Comparison of ENCODE assay signal across 8 cellular contexts in genomic region chr12:118136559-118137003, GRCh38. TPM values are rescaled to one million over a fixed set of nuclear protein-coding genes. Genes with fewer than 3 reads are reported as not detected.
DNase-seq lines count a peak whose midpoint lies in the region; ATAC-seq, FAIRE-seq and TF ChIP-seq lines count a peak whose summit lies in the region.

No MANE protein-coding gene starts in this region.

- peak; percentile 33 for ATAC-seq in GM21717 (IDR thresholded peaks at IDR 0.05; ENCODE audit: unreplicated experiment)
- peak; percentile 39 to 56 for ATAC-seq in stimulated activated naive B cell treated with anti-CD40 and anti-IgM and Interleukin-4, amounts not matched to agents 10 μg/mL and 1 μg/mL and 100 μg/mL, for 72 hours (replicated peaks)

- TF ChIP-seq CTCF in DOHH2 (IDR thresholded peaks at IDR 0.05; ENCODE audit: low read depth, low read length, poor library complexity, severe bottlenecking) (no peak), Loucy (conservative IDR thresholded peaks at IDR 0.05; ENCODE audit: low read length) (no peak), H1 (IDR thresholded peaks at IDR 0.05; ENCODE audit: control extremely low read depth in 1 of 3, insufficient read depth in 1 of 3, low read depth in 1 of 3, low read length in 3 of 3) (no peak), mesothelial cell of epicardium (IDR thresholded peaks at IDR 0.05; ENCODE audit: unreplicated experiment) (no peak)

- H3K27me3 Mint-ChIP-seq in mesothelial cell of epicardium (ENCODE audit: low read depth): no peaks in the 10 kb centered on the region
- no peaks in the 10 kb centered on the region for H3K27me3 Mint-ChIP-seq in stimulated activated naive B cell treated with anti-CD40 and anti-IgM and Interleukin-4, amounts not matched to agents 10 μg/mL and 1 μg/mL and 100 μg/mL, for 72 hours

- peak overlapping the region; percentile 93 for H2AFZ ChIP-seq in Loucy (ENCODE audit: low read length)
- H2AFZ ChIP-seq in H1 (ENCODE audit: low read length): no peak overlapping the region

- H3F3A ChIP-seq in DOHH2 (ENCODE audit: control insufficient read depth, insufficient read depth) (peaks cover 3% of the 10 kb centered on the region; the same call in 1 of the 2 replicates), Loucy (ENCODE audit: low read depth) (no peaks in the 10 kb centered on the region)

- no peaks in the 10 kb centered on the region; the same call in none of the 2 replicates for H3K79me1 ChIP-seq in H1 (ENCODE audit: low read depth, low read length)

- peak overlapping the region; percentile 86 for H3K27ac Mint-ChIP-seq in mesothelial cell of epicardium
- peak overlapping the region; percentile 94 for H3K27ac Mint-ChIP-seq in stimulated activated naive B cell treated with anti-CD40 and anti-IgM and Interleukin-4, amounts not matched to agents 10 μg/mL and 1 μg/mL and 100 μg/mL, for 72 hours

- H3K9ac ChIP-seq in Loucy (ENCODE audit: low read depth, low read length, poor library complexity, severe bottlenecking) (peak overlapping the region; percentile 91), H1 (replicated peaks in 1 of 4; ENCODE audit: extremely low read depth in 1 of 4, low read depth in 3 of 4, low read length in 3 of 4) (peak overlapping the region; percentile 83 to 96 (median 88))

- peak overlapping the region; percentile 51 for H4K5ac ChIP-seq in H1 (ENCODE audit: insufficient read length, low read depth, low read length)

- peaks cover 11% of the 10 kb centered on the region; the same call in 1 of the 2 replicates for H3K23me2 ChIP-seq in H1 (ENCODE audit: low read depth, low read length)

- H4K8ac ChIP-seq in H1 (ENCODE audit: extremely low read depth, insufficient read depth, low read length): peak overlapping the region; percentile 93; the same call in 1 of the 2 replicates

- H2AK5ac ChIP-seq in H1 (ENCODE audit: low read depth, low read length): no peak overlapping the region

- H4K91ac ChIP-seq in H1 (replicated peaks; ENCODE audit: insufficient read length, low read length): peak overlapping the region; percentile 73

- H3K23ac ChIP-seq in H1 (ENCODE audit: insufficient read length): no peak overlapping the region

- POLR2A ChIA-PET in H1 (lab: Charles Lee; ENCODE audit: partially characterized antibody): interaction anchor here (0.6 to 10.2 kb wide), 13 partner anchors 11 to 237 kb away, joined by 3 to 130 read pairs (median 3); partner anchors contain the start of genes VSIG10 and WSB2

- H3K9me2 ChIP-seq in DOHH2 (replicated peaks; ENCODE audit: control insufficient read depth, low read length): no peaks in the 10 kb centered on the region
- no peaks in the 10 kb centered on the region for H3K9me2 ChIP-seq in Loucy (replicated peaks; ENCODE audit: low read depth, low read length)

- no peaks in the 10 kb centered on the region for H3K9me3 ChIP-seq in DOHH2 (ENCODE audit: control insufficient read depth, insufficient read depth, low read length)
- no peaks in the 10 kb centered on the region for H3K9me3 ChIP-seq in Loucy (ENCODE audit: insufficient read depth, low read depth, low read length)
- H3K9me3 ChIP-seq in H1 (ENCODE audit: insufficient read depth in 2 of 2, low read depth in 1 of 2, low read length in 1 of 2): no peaks in the 10 kb centered on the region

- peak overlapping the region; percentile 2 for H3K4ac ChIP-seq in H1 (replicated peaks; ENCODE audit: insufficient read length, low read depth, low read length)

- no peak overlapping the region for H3K14ac ChIP-seq in H1 (ENCODE audit: insufficient read length)

- H3K4me3 Mint-ChIP-seq in mesothelial cell of epicardium: peak overlapping the region; percentile 93
- H3K4me3 Mint-ChIP-seq in stimulated activated naive B cell treated with anti-CD40 and anti-IgM and Interleukin-4, amounts not matched to agents 10 μg/mL and 1 μg/mL and 100 μg/mL, for 72 hours: peak overlapping the region; percentile 96 to 98

- H2BK120ac ChIP-seq in H1 (replicated peaks; ENCODE audit: low read depth, low read length): no peak overlapping the region

- DNase-seq in activated CD8-positive, alpha-beta memory T cell treated with anti-CD3 and anti-CD28 coated beads for 48 hours (ENCODE audit: low read depth in 2 of 3, low spot score in 2 of 3): peak in 2 of 3 experiments; percentile 8 to 20
- DNase-seq in H1 (ENCODE audit: low read depth in 1 of 2, low spot score in 2 of 2) (peak in 1 of 2 experiments; percentile 58), mesothelial cell of epicardium (ENCODE audit: low spot score in 2 of 2, unreplicated experiment in 2 of 2) (peak in 1 of 2 experiments; percentile 51), NCI-H345 treated with DMSO at 0.1 percent for 48 hours (lab: John Stamatoyannopoulos, UW; ENCODE audit: unreplicated experiment) (no peak)
- peak; percentile 29 for DNase-seq in stimulated activated naive B cell treated with anti-CD40 and anti-IgM and Interleukin-4, amounts not matched to agents 10 μg/mL and 1 μg/mL and 100 μg/mL, for 72 hours

- no peak for TF ChIP-seq POLR2A in H1 (IDR thresholded peaks at IDR 0.05; ENCODE audit: control extremely low read depth in 1 of 2, low read depth in 2 of 2, low read length in 2 of 2)

- H3K79me2 ChIP-seq in DOHH2 (ENCODE audit: control insufficient read depth, low read length): peaks cover 43% of the 10 kb centered on the region
- H3K79me2 ChIP-seq in Loucy (ENCODE audit: insufficient read depth, low read length): peaks cover 24% of the 10 kb centered on the region
- H3K79me2 ChIP-seq in H1 (ENCODE audit: control insufficient read depth in 1 of 2, insufficient read depth in 2 of 2, low read length in 2 of 2): peaks cover 8 to 47% of the 10 kb centered on the region in 2 experiments

- 0 out of 2 replicates have a peak overlapping the region, but pooled peaks have one; percentile 17 for H2BK12ac ChIP-seq in H1 (ENCODE audit: low read depth, low read length)

- peak overlapping the region; percentile 77 for H3K56ac ChIP-seq in H1 (replicated peaks; ENCODE audit: insufficient read length, low read depth, low read length)

- H3K18ac ChIP-seq in H1 (ENCODE audit: extremely low read depth, low read length): peak overlapping the region; percentile 87; the same call in 1 of the 2 replicates

- peak overlapping the region; percentile 74; the same call in 1 of the 2 replicates for H2BK5ac ChIP-seq in H1 (ENCODE audit: low read depth, low read length)

- CTCF ChIA-PET in H1 (lab: Charles Lee; ENCODE audit: partially characterized antibody): interaction anchor here (0.5 to 5.0 kb wide), 5 partner anchors 11 to 35 kb away, joined by 3 to 24 read pairs (median 3); no protein-coding TSS in a partner anchor

- no peak for TF ChIP-seq EP300 in H1 (IDR thresholded peaks at IDR 0.05; ENCODE audit: borderline replicate concordance in 1 of 2, low read depth in 2 of 2, low read length in 2 of 2)

- H3K27ac ChIP-seq in DOHH2 (ENCODE audit: low read depth, low read length) (peak overlapping the region; percentile 27; the same call in 1 of the 2 replicates), H1 (ENCODE audit: low read depth, low read length) (peak overlapping the region; percentile 78)

- no peaks in the 10 kb centered on the region for H3K9me3 Mint-ChIP-seq in mesothelial cell of epicardium
- H3K9me3 Mint-ChIP-seq in stimulated activated naive B cell treated with anti-CD40 and anti-IgM and Interleukin-4, amounts not matched to agents 10 μg/mL and 1 μg/mL and 100 μg/mL, for 72 hours: no peaks in the 10 kb centered on the region

- peaks cover 25% of the 10 kb centered on the region for H3K4me1 ChIP-seq in DOHH2 (ENCODE audit: control insufficient read depth, low read length)
- peaks cover 22% of the 10 kb centered on the region for H3K4me1 ChIP-seq in Loucy (ENCODE audit: insufficient read depth, low read length, poor library complexity, severe bottlenecking)
- H3K4me1 ChIP-seq in H1 (replicated peaks in 1 of 4; ENCODE audit: control insufficient read depth in 3 of 4, insufficient read depth in 4 of 4, low read length in 3 of 4): peaks cover 0 to 3% (median under 1%) of the 10 kb centered on the region in 4 experiments; a peak in 4 of 7 replicates

- no peaks in the 10 kb centered on the region for H3K27me3 ChIP-seq in DOHH2 (ENCODE audit: control insufficient read depth, low read length)
- no peaks in the 10 kb centered on the region for H3K27me3 ChIP-seq in Loucy (ENCODE audit: insufficient read depth, low read length, poor library complexity, severe bottlenecking)
- H3K27me3 ChIP-seq in H1 (replicated peaks in 1 of 4; ENCODE audit: control insufficient read depth in 3 of 4, extremely low read depth in 1 of 4, insufficient read depth in 3 of 4, low read length in 3 of 4): no peaks in the 10 kb centered on the region

- H3K36me3 Mint-ChIP-seq in mesothelial cell of epicardium: peaks cover 22% of the 10 kb centered on the region
- H3K36me3 Mint-ChIP-seq in stimulated activated naive B cell treated with anti-CD40 and anti-IgM and Interleukin-4, amounts not matched to agents 10 μg/mL and 1 μg/mL and 100 μg/mL, for 72 hours: peaks cover 26 to 37% of the 10 kb centered on the region in 2 donors

- H2BK20ac ChIP-seq in H1 (ENCODE audit: low read length): no peak overlapping the region

- H2BK15ac ChIP-seq in H1 (ENCODE audit: low read length): no peak overlapping the region

- H3K4me3 ChIP-seq in DOHH2 (ENCODE audit: low read length) (peak overlapping the region; percentile 95), Loucy (ENCODE audit: low read length, poor library complexity, severe bottlenecking) (peak overlapping the region; percentile 85), H1 (ENCODE audit: extremely low read depth in 1 of 4, insufficient read depth in 2 of 4, low read depth in 3 of 4, low read length in 4 of 4) (peak overlapping the region; percentile 86 to 97 (median 91))

- 6% methylated on average over 29 of the region's 29 CpGs; no CpG with 5 or more reads in 1 of the 2 experiments for WGBS in H1 (ENCODE audit: extremely low coverage in 1 of 2, insufficient coverage in 1 of 2, insufficient read length in 1 of 2, insufficient replicate concordance in 2 of 2, low coverage in 1 of 2, low lambda C conversion rate in 2 of 2, missing lambda C conversion rate in 1 of 2), 2 experiments

- FAIRE-seq in H1 (lab: Jason Lieb, UNC): no peak

- no peak for TF ChIP-seq RAD21 in H1 (IDR thresholded peaks at IDR 0.05 in 1 of 2, conservative IDR thresholded peaks at IDR 0.05 in 1 of 2; ENCODE audit: low read depth in 2 of 2, low read length in 2 of 2)

- H4K20me1 ChIP-seq in DOHH2 (ENCODE audit: control insufficient read depth, insufficient read depth, low read depth, low read length) (no peaks in the 10 kb centered on the region), Loucy (ENCODE audit: insufficient read depth, low read length, poor library complexity, severe bottlenecking) (no peaks in the 10 kb centered on the region), H1 (replicated peaks in 1 of 2; ENCODE audit: control insufficient read depth in 1 of 2, insufficient read depth in 2 of 2, low read length in 2 of 2) (peaks cover 5 to 6% of the 10 kb centered on the region in 2 experiments)

- H3K36me3 ChIP-seq in DOHH2 (ENCODE audit: control insufficient read depth, low read length) (peaks cover 42% of the 10 kb centered on the region), Loucy (ENCODE audit: insufficient read depth, low read length) (peaks cover 12% of the 10 kb centered on the region; the same call in 1 of the 2 replicates), H1 (ENCODE audit: control insufficient read depth in 2 of 4, insufficient read depth in 4 of 4, low read length in 3 of 4) (peaks cover 13 to 43% (median 27%) of the 10 kb centered on the region in 4 experiments; a peak in 7 of 8 replicates)

- H3K4me2 ChIP-seq in DOHH2 (ENCODE audit: low read length) (peak overlapping the region; percentile 68), Loucy (ENCODE audit: low read depth, low read length, poor library complexity, severe bottlenecking) (peak overlapping the region; percentile 93), H1 (ENCODE audit: insufficient read depth in 1 of 2, low read depth in 2 of 2, low read length in 2 of 2) (peak overlapping the region; percentile 73 to 79)

- peaks cover 16% of the 10 kb centered on the region for H3K4me1 Mint-ChIP-seq in mesothelial cell of epicardium
- peaks cover 14 to 41% of the 10 kb centered on the region in 2 donors for H3K4me1 Mint-ChIP-seq in stimulated activated naive B cell treated with anti-CD40 and anti-IgM and Interleukin-4, amounts not matched to agents 10 μg/mL and 1 μg/mL and 100 μg/mL, for 72 hours

RNA-seq across cellular contexts. Expression of gene PEBP1, which starts 0.7 kb away (rescaled TPM):
- total RNA-seq in H1 (2021; fragmentation: NEBNext Ultra II Directional; extraction: Animal tissue kit (Norgen Biotek cat#: 25700)): 444 and 458 TPM in 2 replicates
- 580 and 622 TPM in 2 replicates for polyA plus RNA-seq in H1 (2011; rRNA removed)
- polyA plus RNA-seq in H1 (2011; cell fraction: cytosol; rRNA removed): 440 TPM
- polyA plus RNA-seq in H1 (2011; cell fraction: nucleus; rRNA removed): 281 TPM
- polyA plus RNA-seq in H1 (2012, experiment 1 of 2): 462 to 475 TPM (median 467 TPM) in 4 replicates
- 310 TPM for polyA plus RNA-seq in H1 (2012, experiment 2 of 2)
- polyA plus RNA-seq in H1 (2013, experiment 1 of 2): 461 TPM
- 478 TPM for polyA plus RNA-seq in H1 (2013, experiment 2 of 2)
- polyA minus RNA-seq in H1 (2011; rRNA and poly(A)+ RNA removed): 175 and 197 TPM in 2 replicates
- 175 TPM for polyA minus RNA-seq in H1 (2011; cell fraction: cytosol; rRNA and poly(A)+ RNA removed)
- polyA minus RNA-seq in H1 (2011; cell fraction: nucleus; rRNA and poly(A)+ RNA removed): 99.6 TPM
- total RNA-seq in mesothelial cell of epicardium: 154 to 166 TPM (median 156 TPM) in 3 replicates

RNA-seq across cellular contexts. Expression of gene VSIG10, which starts 32.8 kb away (rescaled TPM):
- total RNA-seq in H1 (2021; fragmentation: NEBNext Ultra II Directional; extraction: Animal tissue kit (Norgen Biotek cat#: 25700)): 93.6 and 96.8 TPM in 2 replicates
- 34.4 and 42.7 TPM in 2 replicates for polyA plus RNA-seq in H1 (2011; rRNA removed)
- 36.8 TPM for polyA plus RNA-seq in H1 (2011; cell fraction: cytosol; rRNA removed)
- polyA plus RNA-seq in H1 (2011; cell fraction: nucleus; rRNA removed): 68.9 TPM
- polyA plus RNA-seq in H1 (2012, experiment 1 of 2): 40.2 to 62.7 TPM (median 47.4 TPM) in 4 replicates
- 20.4 TPM for polyA plus RNA-seq in H1 (2012, experiment 2 of 2)
- polyA plus RNA-seq in H1 (2013, experiment 1 of 2): 77.5 TPM
- polyA plus RNA-seq in H1 (2013, experiment 2 of 2): 73.7 TPM
- polyA minus RNA-seq in H1 (2011; rRNA and poly(A)+ RNA removed): 158 and 162 TPM in 2 replicates
- 44.9 TPM for polyA minus RNA-seq in H1 (2011; cell fraction: cytosol; rRNA and poly(A)+ RNA removed)
- polyA minus RNA-seq in H1 (2011; cell fraction: nucleus; rRNA and poly(A)+ RNA removed): 110 TPM
- total RNA-seq in mesothelial cell of epicardium: 18.4 to 23.1 TPM (median 22.0 TPM) in 3 replicates
